14 cellular contexts compared by ENCODE assay signal in genomic region chr14:26138764-26139445, GRCh38.
DNase-seq lines count a peak whose midpoint lies in the region; ATAC-seq and TF ChIP-seq lines count a peak whose summit lies in the region.
"Had no signal": no experiment of that assay in that cellular context is flagged by ENCODE, and none has a peak within 500 bp of the region (broad histone marks: within the 10 kb centered on the region; RNA-seq: fewer than 3 reads in every experiment).

No MANE protein-coding gene starts in this region.

- H3K27me3 ChIP-seq in dorsolateral prefrontal cortex: no peaks in the 10 kb centered on the region

- TF ChIP-seq CTCF in VCaP (conservative IDR thresholded peaks at IDR 0.05): no peak; the same call in 1 of the 2 replicates
- peak; percentile 35 for TF ChIP-seq CTCF in fibroblast of the aortic adventitia (IDR thresholded peaks at IDR 0.05; ENCODE audit: insufficient read depth, low read length)
- no peak for TF ChIP-seq CTCF in retinal pigment epithelial cell (conservative IDR thresholded peaks at IDR 0.05; ENCODE audit: low read depth, low read length)
- TF ChIP-seq CTCF in dorsolateral prefrontal cortex (IDR thresholded peaks at IDR 0.05 in 54 of 56, conservative IDR thresholded peaks at IDR 0.05 in 2 of 56; ENCODE audit: low read depth in 1 of 56, partially characterized antibody in 56 of 56): peak in 3 of 56 donors; percentile 8 to 19 (median 16)

- ATAC-seq in GM19455 (IDR thresholded peaks at IDR 0.05; ENCODE audit: unreplicated experiment): no peak
- ATAC-seq: naive thymus-derived CD4-positive, alpha-beta T cell; Panc1; psoas muscle had no signal

- H3K4me3 ChIP-seq in fibroblast of the aortic adventitia (ENCODE audit: low read depth, low read length): no peak overlapping the region
- no peak overlapping the region for H3K4me3 ChIP-seq in retinal pigment epithelial cell (ENCODE audit: low read length)
- H3K4me3 ChIP-seq in dorsolateral prefrontal cortex: no peak overlapping the region
- H3K4me3 ChIP-seq: left ventricle myocardium inferior, psoas muscle had no signal

- DNase-seq in HuH-7 (ENCODE audit: low spot score) (peak; percentile 8), fibroblast of the aortic adventitia (ENCODE audit: low read depth) (peak; percentile 68), retinal pigment epithelial cell (ENCODE audit: low read depth) (peak; percentile 25), dorsolateral prefrontal cortex (no peak)
- no peak for DNase-seq in stimulated activated CD4-positive, alpha-beta T cell treated with anti-CD3 and anti-CD28 coated beads, Interleukin-2, amount 100 ng/mL, for 48 hours
- DNase-seq: activated naive CD4-positive, alpha-beta T cell treated with Interleukin-2 at 50 U/mL for 16 hours; hypothalamus; left ventricle myocardium inferior; naive thymus-derived CD4-positive, alpha-beta T cell; NCI-H446; psoas muscle had no signal

- peak overlapping the region; percentile 12; the same call in 1 of the 2 replicates for H3K27ac ChIP-seq in VCaP
- H3K27ac ChIP-seq in dorsolateral prefrontal cortex: no peak overlapping the region
- H3K27ac ChIP-seq: left ventricle myocardium inferior, psoas muscle had no signal

- intact Hi-C loops in dorsolateral prefrontal cortex (cut with DNase I): no loop called here

Comparison
In these comparisons a context has a peak if more than half of its experiments do, and no peak if none do; other contexts are left out.
1. DNase-seq: peak in HuH-7 (single experiment), fibroblast of the aortic adventitia (single experiment) and retinal pigment epithelial cell (single experiment); none in dorsolateral prefrontal cortex (0 of 10) and stimulated activated CD4-positive, alpha-beta T cell treated with anti-CD3 and anti-CD28 coated beads, Interleukin-2, amount 100 ng/mL, for 48 hours (0 of 2).